30 cellular contexts compared by ENCODE assay signal in the genomic region with DNA sequence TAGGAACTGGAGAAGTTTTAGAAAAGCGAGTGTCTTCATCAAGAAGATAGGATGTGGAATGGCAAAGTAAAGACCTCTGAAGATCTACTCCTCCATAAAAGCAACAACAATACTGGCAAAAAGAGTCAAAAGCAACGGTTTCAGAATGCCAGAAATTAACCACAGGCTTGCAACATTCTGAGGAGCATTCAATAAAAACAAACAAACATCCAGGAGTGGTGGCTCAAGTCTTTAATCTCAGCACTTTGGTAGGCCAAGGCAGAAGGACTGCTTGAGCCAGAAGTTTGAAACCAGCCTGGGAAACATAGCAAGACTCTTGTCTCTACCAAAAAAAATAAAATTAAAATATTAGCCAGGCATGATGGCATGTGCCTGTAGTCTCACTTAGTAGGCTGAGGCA.
DNase-seq lines count a peak whose midpoint lies in the region; ATAC-seq and TF ChIP-seq lines count a peak whose summit lies in the region.
"Had no signal": no experiment of that assay in that cellular context is flagged by ENCODE, and none has a peak within 500 bp of the region (broad histone marks: within the 10 kb centered on the region; RNA-seq: fewer than 3 reads in every experiment).

No MANE protein-coding gene starts in this region.

- peak; percentile 81 for DNase-seq in AG10803 (ENCODE audit: low read depth)
- peak; percentile 70 for DNase-seq in LHCN-M2 (ENCODE audit: low read depth)
- peak; percentile 76 for DNase-seq in choroid plexus epithelial cell (ENCODE audit: low read depth)
- no peak for DNase-seq in neural crest cell (ENCODE audit: low read depth, low spot score)
- no peak for DNase-seq in NCI-H1436 (lab: John Stamatoyannopoulos, UW)
- DNase-seq in HK-2 (ENCODE audit: unreplicated experiment), result no peak
- DNase-seq in left lung, result no peak
- DNase-seq: ACHN; activated CD4-positive, alpha-beta T cell treated with anti-CD3 and anti-CD28 coated beads, Interleukin-2, amount 50 U/mL, for 48 hours; activated naive CD4-positive, alpha-beta T cell treated with anti-CD3 and anti-CD28 coated beads for 36 hours; amygdala; COR-L47; cortex of kidney; DMS53; esophagus squamous epithelium; GOT3; naive thymus-derived CD8-positive, alpha-beta T cell; NCI-H1417 treated with DMSO at 0.1 percent for 48 hours; NCI-H82; RPMI8226; SK-N-SH; small intestine; stimulated activated CD8-positive, alpha-beta memory T cell treated with anti-CD3 and anti-CD28 coated beads, Interleukin-4, amount 100 ng/mL, for 48 hours; stimulated activated naive CD8-positive, alpha-beta T cell treated with anti-CD3 and anti-CD28 coated beads, Interleukin-15, amount 100 ng/mL, for 72 hours; T-helper 17 cell; thyroid gland had no signal

- ATAC-seq in GM21717 (IDR thresholded peaks at IDR 0.05; ENCODE audit: unreplicated experiment) (no peak), left lung (no peak)
- ATAC-seq: activated CD4-positive, CD25-positive, alpha-beta regulatory T cell treated with anti-CD3 and anti-CD28 coated beads, Interleukin-2, amount 50 U/mL, for 24 hours; naive thymus-derived CD8-positive, alpha-beta T cell; stimulated activated naive CD8-positive, alpha-beta T cell treated with anti-CD3 and anti-CD28 coated beads, Interleukin-15, amount 100 ng/mL, for 72 hours; T-helper 17 cell had no signal

- H3K27ac ChIP-seq in left lung, result no peak overlapping the region
- H3K27ac ChIP-seq: BLaER1 treated with 17β-estradiol and CSF1 and Interleukin-3, amounts not matched to agents 10 nM and 100 nM; esophagus squamous epithelium; thyroid gland had no signal

- H3K4me3 Mint-ChIP-seq in neural crest cell, result no peak overlapping the region
- H3K4me3 Mint-ChIP-seq: activated naive CD4-positive, alpha-beta T cell treated with anti-CD3 and anti-CD28 coated beads for 36 hours; activated T-helper 1 cell treated with anti-CD3 and anti-CD28 coated beads, Interleukin-12 subunit alpha, Interleukin-12 subunit beta, Interleukin-2, Interleukin-4 antibody, amounts not matched to agents 30 ng/mL and 10 ng/mL and 1 ng/mL, durations not matched to agents 14 hours and 24 hours and 36 hours; naive thymus-derived CD8-positive, alpha-beta T cell; stimulated activated naive CD8-positive, alpha-beta T cell treated with anti-CD3 and anti-CD28 coated beads, Interleukin-15, amount 100 ng/mL, for 72 hours; T-helper 17 cell had no signal

- H3K4me1 ChIP-seq in left lung, result peaks cover 0 to 4% of the 10 kb centered on the region in 2 donors
- H3K4me1 ChIP-seq: thyroid gland had no signal

- H3K4me3 ChIP-seq in AG10803 (ENCODE audit: low read length) (no peak overlapping the region), choroid plexus epithelial cell (ENCODE audit: low read depth, low read length) (no peak overlapping the region), left lung (no peak overlapping the region)
- H3K4me3 ChIP-seq: BLaER1 treated with 17β-estradiol and CSF1 and Interleukin-3, amounts not matched to agents 10 nM and 100 nM; esophagus squamous epithelium; thyroid gland had no signal

- H3K27me3 Mint-ChIP-seq in neural crest cell (ENCODE audit: low read depth), result no peaks in the 10 kb centered on the region

- peaks cover under 1% of the 10 kb centered on the region for H3K36me3 Mint-ChIP-seq in neural crest cell (ENCODE audit: low read depth)
- H3K36me3 Mint-ChIP-seq: naive thymus-derived CD8-positive, alpha-beta T cell had no signal

- H3K27ac Mint-ChIP-seq in neural crest cell (ENCODE audit: unreplicated experiment), result peak overlapping the region; percentile 3
- H3K27ac Mint-ChIP-seq: activated naive CD4-positive, alpha-beta T cell treated with anti-CD3 and anti-CD28 coated beads for 36 hours; activated T-helper 1 cell treated with anti-CD3 and anti-CD28 coated beads, Interleukin-12 subunit alpha, Interleukin-12 subunit beta, Interleukin-2, Interleukin-4 antibody, amounts not matched to agents 30 ng/mL and 10 ng/mL and 1 ng/mL, durations not matched to agents 14 hours and 24 hours and 36 hours; naive thymus-derived CD8-positive, alpha-beta T cell; T-helper 17 cell had no signal

- no peaks in the 10 kb centered on the region for H3K9me3 Mint-ChIP-seq in neural crest cell
- H3K9me3 Mint-ChIP-seq: activated naive CD4-positive, alpha-beta T cell treated with anti-CD3 and anti-CD28 coated beads for 36 hours; activated T-helper 1 cell treated with anti-CD3 and anti-CD28 coated beads, Interleukin-12 subunit alpha, Interleukin-12 subunit beta, Interleukin-2, Interleukin-4 antibody, amounts not matched to agents 30 ng/mL and 10 ng/mL and 1 ng/mL, durations not matched to agents 14 hours and 24 hours and 36 hours; naive thymus-derived CD8-positive, alpha-beta T cell; stimulated activated naive CD8-positive, alpha-beta T cell treated with anti-CD3 and anti-CD28 coated beads, Interleukin-15, amount 100 ng/mL, for 72 hours had no signal

- no peaks in the 10 kb centered on the region for H3K36me3 ChIP-seq in left lung
- H3K36me3 ChIP-seq: esophagus squamous epithelium, thyroid gland had no signal

- TF ChIP-seq CTCF in AG10803 (conservative IDR thresholded peaks at IDR 0.05; ENCODE audit: low read length) (no peak), choroid plexus epithelial cell (conservative IDR thresholded peaks at IDR 0.05; ENCODE audit: low read depth, low read length) (no peak), neural crest cell (conservative IDR thresholded peaks at IDR 0.05) (no peak), left lung (IDR thresholded peaks at IDR 0.05) (no peak)

- no peaks in the 10 kb centered on the region for H3K27me3 ChIP-seq in left lung
- H3K27me3 ChIP-seq: BLaER1 treated with 17β-estradiol and CSF1 and Interleukin-3, amounts not matched to agents 10 nM and 100 nM; thyroid gland had no signal

- no peaks in the 10 kb centered on the region for H3K9me3 ChIP-seq in left lung
- H3K9me3 ChIP-seq: BLaER1 treated with 17β-estradiol and CSF1 and Interleukin-3, amounts not matched to agents 10 nM and 100 nM; esophagus squamous epithelium; SK-N-SH; thyroid gland had no signal

- peaks cover 4% of the 10 kb centered on the region for H3K4me1 Mint-ChIP-seq in neural crest cell
- H3K4me1 Mint-ChIP-seq: stimulated activated naive CD8-positive, alpha-beta T cell treated with anti-CD3 and anti-CD28 coated beads, Interleukin-15, amount 100 ng/mL, for 72 hours had no signal

- intact Hi-C loops in left lung (cut with DNase I), result no loop called here

Comparison
In these comparisons a context has a peak if more than half of its experiments do, and no peak if none do; other contexts are left out.
1. DNase-seq: peak in AG10803 (single experiment), LHCN-M2 (single experiment) and choroid plexus epithelial cell (single experiment); none in neural crest cell (single experiment), NCI-H1436 (single experiment), HK-2 (single experiment) and left lung (0 of 2).